8 cellular contexts compared by ENCODE assay signal in the genomic region with DNA sequence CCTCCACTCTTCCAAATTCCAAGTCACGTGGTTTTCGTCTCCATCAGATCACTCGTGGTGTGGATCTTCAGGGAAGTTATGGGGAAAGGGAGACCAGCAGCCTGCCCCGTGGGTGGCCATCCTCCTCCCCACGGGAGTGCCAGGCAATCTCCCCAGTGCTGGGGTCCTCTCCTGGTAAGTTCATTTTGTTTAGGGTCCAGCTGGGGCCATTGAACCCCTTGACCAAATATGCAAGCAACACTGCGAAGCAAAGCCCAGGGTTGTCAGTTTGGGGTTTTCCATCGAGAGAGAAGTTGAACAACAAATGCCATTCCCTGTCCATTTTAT. TPM values are rescaled to one million over a fixed set of nuclear protein-coding genes. Genes with fewer than 3 reads are reported as not detected.
DNase-seq lines count a peak whose midpoint lies in the region; ATAC-seq and TF ChIP-seq lines count a peak whose summit lies in the region.

No MANE protein-coding gene starts in this region.

- H3K4me3 ChIP-seq in AG04450 (ENCODE audit: low read depth, low read length) (peak overlapping the region; percentile 73), Loucy (ENCODE audit: low read length, poor library complexity, severe bottlenecking) (peak overlapping the region; percentile 85)

- H3K27me3 ChIP-seq in AG04450 (ENCODE audit: control insufficient read depth, insufficient read depth, low read length) (no peaks in the 10 kb centered on the region), Loucy (ENCODE audit: insufficient read depth, low read length, poor library complexity, severe bottlenecking) (no peaks in the 10 kb centered on the region)

- CTCF ChIA-PET in AG04450 (lab: Charles Lee) = interaction anchor here (1.1 kb wide), 1 partner anchor 569 kb away, joined by 5 read pairs; no protein-coding TSS in a partner anchor

- H3K4me1 ChIP-seq in Loucy (ENCODE audit: insufficient read depth, low read length, poor library complexity, severe bottlenecking) = peaks cover 27% of the 10 kb centered on the region

- POLR2A ChIA-PET in AG04450 (lab: Yijun Ruan, JAX) = interaction anchor here (0.5 to 1.9 kb wide), 3 partner anchors 10 to 40 kb away, joined by 3 to 8 read pairs (median 6); no protein-coding TSS in a partner anchor

- peak overlapping the region; percentile 84 for H3K4me3 Mint-ChIP-seq in chondrocyte (ENCODE audit: unreplicated experiment)
- peak overlapping the region; percentile 85 to 98 (median 96) for H3K4me3 Mint-ChIP-seq in naive B cell

- H3K36me3 Mint-ChIP-seq in chondrocyte (ENCODE audit: low read depth) (no peaks in the 10 kb centered on the region), naive B cell (no peaks in the 10 kb centered on the region)

- peaks cover 18% of the 10 kb centered on the region for H3K79me2 ChIP-seq in Loucy (ENCODE audit: insufficient read depth, low read length)

- H3K4me2 ChIP-seq in Loucy (ENCODE audit: low read depth, low read length, poor library complexity, severe bottlenecking) = peak overlapping the region; percentile 97

- no peak overlapping the region for H3K27ac ChIP-seq in AG04450 (ENCODE audit: low read depth, low read length)

- H3K9me3 ChIP-seq in AG04450 (ENCODE audit: control insufficient read depth, insufficient read depth, low read length) (peaks cover 3% of the 10 kb centered on the region; the same call in 1 of the 2 replicates), Loucy (ENCODE audit: insufficient read depth, low read depth, low read length) (no peaks in the 10 kb centered on the region)

- H3F3A ChIP-seq in Loucy (ENCODE audit: low read depth) = peaks cover 3% of the 10 kb centered on the region; the same call in 1 of the 2 replicates

- H3K27ac Mint-ChIP-seq in chondrocyte (ENCODE audit: unreplicated experiment) = peak overlapping the region; percentile 36
- H3K27ac Mint-ChIP-seq in naive B cell = peak overlapping the region in 5 of 6 donors; percentile 86 to 95 (median 94)

- no peak for ATAC-seq in naive B cell (ENCODE audit: low read depth in 2 of 2)
- ATAC-seq in HG02759 (IDR thresholded peaks at IDR 0.05; ENCODE audit: unreplicated experiment) = no peak

- no peaks in the 10 kb centered on the region for H3K36me3 ChIP-seq in Loucy (ENCODE audit: insufficient read depth, low read length)

- H3K9me3 Mint-ChIP-seq in chondrocyte (ENCODE audit: low read depth) (no peaks in the 10 kb centered on the region), naive B cell (no peaks in the 10 kb centered on the region)

- H3K27me3 Mint-ChIP-seq in chondrocyte (ENCODE audit: low read depth) = no peaks in the 10 kb centered on the region
- no peaks in the 10 kb centered on the region for H3K27me3 Mint-ChIP-seq in naive B cell

- H3K4me1 Mint-ChIP-seq in chondrocyte (ENCODE audit: low read depth) = peaks cover 40% of the 10 kb centered on the region
- H3K4me1 Mint-ChIP-seq in naive B cell = peaks cover 21 to 43% (median 40%) of the 10 kb centered on the region in 3 donors

- H3K9ac ChIP-seq in Loucy (ENCODE audit: low read depth, low read length, poor library complexity, severe bottlenecking) = peak overlapping the region; percentile 87

- TF ChIP-seq CTCF in AG04450 (IDR thresholded peaks at IDR 0.05; ENCODE audit: low read depth, low read length) (no peak), Loucy (conservative IDR thresholded peaks at IDR 0.05; ENCODE audit: low read length) (no peak), chondrocyte (IDR thresholded peaks at IDR 0.05) (no peak)

- DNase-seq in AG04450 (ENCODE audit: low read depth, low spot score) (no peak), chondrocyte (ENCODE audit: low spot score) (no peak), naive B cell (no peak), ecto neural progenitor cell (ENCODE audit: low spot score) (no peak), COLO668 (lab: John Stamatoyannopoulos, UW; ENCODE audit: unreplicated experiment) (no peak)
- no peak for DNase-seq in activated CD4-positive, CD25-positive, alpha-beta regulatory T cell (lab: John Stamatoyannopoulos, UW)

- peak overlapping the region; percentile 87 for H2AFZ ChIP-seq in Loucy (ENCODE audit: low read length)

- H3K9me2 ChIP-seq in Loucy (replicated peaks; ENCODE audit: low read depth, low read length) = no peaks in the 10 kb centered on the region

- peaks cover 7% of the 10 kb centered on the region for H4K20me1 ChIP-seq in Loucy (ENCODE audit: insufficient read depth, low read length, poor library complexity, severe bottlenecking)

RNA-seq across cellular contexts. Expression of a gene that starts 4.1 kb away (rescaled TPM):
- 41.7 and 46.9 TPM in 2 replicates for polyA plus RNA-seq in AG04450 (2011; rRNA removed)
- 46.0 and 46.7 TPM in 2 replicates for polyA minus RNA-seq in AG04450 (2011; rRNA and poly(A)+ RNA removed)
- 35.4 to 37.1 TPM (median 35.5 TPM) in 3 replicates for total RNA-seq in chondrocyte
- polyA plus RNA-seq in naive B cell (ENCODE audit: low read depth in 6 of 6) = 10 to 100 TPM; 20.2 to 42.5 (median 34.8) TPM
